In the genomic region with DNA sequence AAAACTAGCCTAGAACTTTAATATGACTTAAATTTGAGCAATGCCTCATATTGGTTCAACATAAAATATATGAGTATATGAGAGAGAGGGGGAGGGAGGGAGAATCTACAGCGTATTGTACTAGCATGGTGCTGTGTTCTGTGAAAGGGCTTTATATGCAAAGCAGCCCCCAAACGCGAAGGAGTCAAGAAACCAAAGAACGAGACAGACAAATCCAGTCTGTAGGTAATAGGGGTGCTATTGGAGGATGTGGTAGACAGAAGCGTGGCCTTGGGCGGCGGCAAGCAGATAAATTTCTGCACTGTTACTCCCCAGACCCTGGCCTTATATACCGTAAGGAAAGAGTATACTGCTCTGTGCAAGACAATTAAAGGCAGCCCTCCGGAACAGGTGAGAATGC, we compare ENCODE assay signal across 8 cellular contexts. TPM values are rescaled to one million over a fixed set of nuclear protein-coding genes. Genes with fewer than 3 reads are reported as not detected.
A peak's percentile ranks its signal among the peaks of the same experiment; 100 is the strongest.
DNase-seq lines count a peak whose midpoint lies in the region; ATAC-seq and TF ChIP-seq lines count a peak whose summit lies in the region.

No MANE protein-coding gene starts in this region.

- H3K4me1 ChIP-seq in tibial nerve = peaks cover 2 to 50% (median 32%) of the 10 kb centered on the region in 4 donors

- peak; percentile 13 for ATAC-seq in HG02981 (IDR thresholded peaks at IDR 0.05; ENCODE audit: unreplicated experiment)
- no peak for ATAC-seq in activated T-cell treated with anti-CD3 and anti-CD28 coated beads, Interleukin-2, amount 50 U/mL, for 72 hours (replicated peaks in 1 of 2)

- no peaks in the 10 kb centered on the region for H3K27me3 ChIP-seq in kidney epithelial cell (ENCODE audit: control insufficient read depth, insufficient read depth, low read length)
- no peaks in the 10 kb centered on the region for H3K27me3 ChIP-seq in tibial nerve

- H3K27ac Mint-ChIP-seq in activated T-cell treated with anti-CD3 and anti-CD28 coated beads, Interleukin-2, amount 50 U/mL, for 72 hours = peak overlapping the region; percentile 85

- peaks cover 28% of the 10 kb centered on the region for H3K4me1 Mint-ChIP-seq in activated T-cell treated with anti-CD3 and anti-CD28 coated beads, Interleukin-2, amount 50 U/mL, for 72 hours (ENCODE audit: low read depth)

- no peak for TF ChIP-seq POLR2A in tibial nerve (IDR thresholded peaks at IDR 0.05)

- peaks cover 0 to 2% of the 10 kb centered on the region in 2 donors for H3K36me3 Mint-ChIP-seq in activated T-cell treated with anti-CD3 and anti-CD28 coated beads, Interleukin-2, amount 50 U/mL, for 72 hours (ENCODE audit: insufficient read depth in 2 of 2)

- no peaks in the 10 kb centered on the region for H3K36me3 ChIP-seq in kidney epithelial cell (ENCODE audit: control insufficient read depth, insufficient read depth, low read length)
- no peaks in the 10 kb centered on the region for H3K36me3 ChIP-seq in tibial nerve

- peaks cover 44% of the 10 kb centered on the region for H3K27me3 Mint-ChIP-seq in activated T-cell treated with anti-CD3 and anti-CD28 coated beads, Interleukin-2, amount 50 U/mL, for 72 hours (ENCODE audit: low read depth)

- H3K9me3 Mint-ChIP-seq in activated T-cell treated with anti-CD3 and anti-CD28 coated beads, Interleukin-2, amount 50 U/mL, for 72 hours = no peaks in the 10 kb centered on the region

- TF ChIP-seq CTCF in kidney epithelial cell (IDR thresholded peaks at IDR 0.05; ENCODE audit: insufficient read depth, low read length, poor library complexity, severe bottlenecking) (no peak), tibial nerve (IDR thresholded peaks at IDR 0.05) (no peak)

- peak; percentile 9 for DNase-seq in DMS 273 (lab: John Stamatoyannopoulos, UW; ENCODE audit: unreplicated experiment)
- no peak for DNase-seq in DMS 273 treated with DMSO at 0.1 percent for 48 hours (lab: John Stamatoyannopoulos, UW)
- no peak for DNase-seq in activated T-cell treated with anti-CD3 and anti-CD28 coated beads, Interleukin-2, amount 50 U/mL, for 72 hours
- DNase-seq in kidney epithelial cell (ENCODE audit: low read depth) = no peak
- no peak for DNase-seq in tibial nerve (ENCODE audit: low spot score in 2 of 2)
- no peak for DNase-seq in NCI-H446 treated with DMSO at 0.1 percent for 48 hours (lab: John Stamatoyannopoulos, UW)
- DNase-seq in LoVo (ENCODE audit: low spot score) = no peak

- peak overlapping the region; percentile 95 to 100 (median 97) for H3K27ac ChIP-seq in tibial nerve

- WGBS in tibial nerve, 2 donors = 56 to 60% methylated on average over 9 of the region's 9 CpGs

- peak overlapping the region; percentile 70 for H3K4me3 ChIP-seq in kidney epithelial cell (ENCODE audit: low read depth, low read length)
- H3K4me3 ChIP-seq in tibial nerve = peak overlapping the region; percentile 92 to 99 (median 96)

- no peak for TF ChIP-seq EP300 in tibial nerve (IDR thresholded peaks at IDR 0.05)

- H3K9me3 ChIP-seq in tibial nerve = peaks cover 0 to 4% (median 0%) of the 10 kb centered on the region in 4 donors

- peak overlapping the region; percentile 80 to 97 for H3K4me3 Mint-ChIP-seq in activated T-cell treated with anti-CD3 and anti-CD28 coated beads, Interleukin-2, amount 50 U/mL, for 72 hours

RNA-seq across cellular contexts. Expression of a gene that starts 0.8 kb away (rescaled TPM):
- total RNA-seq in activated T-cell treated with anti-CD3 and anti-CD28 coated beads, Interleukin-2, amount 50 U/mL, for 72 hours = 100 to 1,000 TPM in 1 of 2 donors, 10 to 100 TPM in 1; 64.1 to 110 TPM
- total RNA-seq in kidney epithelial cell (334 and 356 TPM in 2 replicates), tibial nerve (100 to 1,000 TPM; 137 to 276 (median 267) TPM)
